20 cellular contexts compared by ENCODE assay signal in the genomic region with DNA sequence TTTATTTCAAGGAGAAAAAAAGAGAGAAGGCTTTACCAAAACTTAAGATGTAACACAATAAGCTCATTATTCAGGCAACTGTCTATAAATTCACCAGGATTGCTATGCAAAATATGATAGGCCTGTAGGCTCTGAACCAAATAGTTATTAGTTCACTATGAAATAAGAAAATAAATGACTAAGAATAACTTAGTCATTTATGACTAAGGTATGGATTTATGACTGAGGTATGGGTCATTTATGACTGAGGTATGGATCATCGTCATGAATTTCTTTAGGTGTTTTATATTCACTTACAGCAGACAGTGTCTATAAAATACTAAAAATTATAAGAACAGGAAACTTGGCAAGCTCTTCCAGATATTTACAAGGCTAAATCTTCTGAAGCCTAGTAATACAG. TPM values are rescaled to one million over a fixed set of nuclear protein-coding genes. Genes with fewer than 3 reads are reported as not detected.
DNase-seq lines count a peak whose midpoint lies in the region; ATAC-seq and TF ChIP-seq lines count a peak whose summit lies in the region.
"Had no signal": no experiment of that assay in that cellular context is flagged by ENCODE, and none has a peak within 500 bp of the region (broad histone marks: within the 10 kb centered on the region; RNA-seq: fewer than 3 reads in every experiment).

No MANE protein-coding gene starts in this region.

- peaks cover 46% of the 10 kb centered on the region for H3K4me1 Mint-ChIP-seq in WTC11

- TF ChIP-seq CTCF in VCaP (conservative IDR thresholded peaks at IDR 0.05) (no peak), fibroblast of the aortic adventitia (IDR thresholded peaks at IDR 0.05; ENCODE audit: insufficient read depth, low read length) (no peak), WTC11 (IDR thresholded peaks at IDR 0.05) (no peak)

- POLR2A ChIA-PET in WTC11 (lab: Charles Lee): interaction anchor here (1.1 kb wide), 1 partner anchor 14 kb away, joined by 3 read pairs; no protein-coding TSS in a partner anchor

- H3K27me3 Mint-ChIP-seq in WTC11 (ENCODE audit: low read depth): peaks cover 6% of the 10 kb centered on the region; the same call in 1 of the 2 replicates

- H3K9me3 Mint-ChIP-seq in WTC11: peaks cover 4% of the 10 kb centered on the region; the same call in 1 of the 2 replicates

- DNase-seq in EH (ENCODE audit: low read depth) (peak; percentile 68), HS-27A (ENCODE audit: low read depth) (peak; percentile 36), fibroblast of the aortic adventitia (ENCODE audit: low read depth) (peak; percentile 60), SHP77 (lab: John Stamatoyannopoulos, UW) (no peak), WTC11 (ENCODE audit: low spot score) (no peak), epidermal melanocyte (ENCODE audit: insufficient read length, low spot score) (no peak)
- DNase-seq: activated CD4-positive, alpha-beta memory T cell treated with anti-CD3 and anti-CD28 coated beads, Interleukin-2, amount 10 ng/mL, durations not matched to agents 7 days and 5 days; amniotic stem cell; effector CD8-positive, alpha-beta T cell; gastrocnemius medialis; GF-D8; KBM-7; left lung; NCI-H1105; right lobe of liver; stimulated activated CD4-positive, alpha-beta T cell treated with anti-CD3 and anti-CD28 coated beads, Interleukin-2, amount 100 ng/mL, for 24 hours; substantia nigra had no signal

- H3K27ac ChIP-seq in VCaP: peak overlapping the region; percentile 37
- H3K27ac ChIP-seq: gastrocnemius medialis, left lung, neutrophil, right lobe of liver had no signal

- CTCF ChIA-PET in WTC11 (lab: Charles Lee): interaction anchor here (1.7 kb wide), 1 partner anchor 102 kb away, joined by 6 read pairs; no protein-coding TSS in a partner anchor

- H3K36me3 Mint-ChIP-seq in WTC11: no peaks in the 10 kb centered on the region

- no peak overlapping the region for H3K4me3 ChIP-seq in fibroblast of the aortic adventitia (ENCODE audit: low read depth, low read length)
- H3K4me3 ChIP-seq: gastrocnemius medialis, left lung, right lobe of liver had no signal

- no peak overlapping the region for H3K4me3 Mint-ChIP-seq in WTC11
- H3K4me3 Mint-ChIP-seq: activated CD4-positive, alpha-beta memory T cell treated with anti-CD3 and anti-CD28 coated beads, Interleukin-2, amount 10 ng/mL, durations not matched to agents 7 days and 5 days had no signal

- ATAC-seq in WTC11: no peak
- ATAC-seq: gastrocnemius medialis, left lung, right lobe of liver had no signal

- no peak overlapping the region for H3K27ac Mint-ChIP-seq in WTC11
- H3K27ac Mint-ChIP-seq: activated CD4-positive, alpha-beta memory T cell treated with anti-CD3 and anti-CD28 coated beads, Interleukin-2, amount 10 ng/mL, durations not matched to agents 7 days and 5 days; activated T-helper 2 cell treated with anti-CD3 and anti-CD28 coated beads, Interferon-gamma antibody, Interleukin-2, Interleukin-4, amounts not matched to agents 10 μg/mL and 5 μg/mL and 100 μg/mL, durations not matched to agents 14 hours and 24 hours and 36 hours had no signal

TF ChIP-seq in WTC11, 78 proteins besides CTCF, POLR2A, EP300 and RAD21:
- TF ChIP-seq ZNF263 (CRISPR knock-in tag; IDR thresholded peaks at IDR 0.05; ENCODE audit: low read depth): no peak
- no peak for TF ChIP-seq FOXK1 (CRISPR knock-in tag; IDR thresholded peaks at IDR 0.05)
- TF ChIP-seq NFE2L1 (CRISPR knock-in tag; IDR thresholded peaks at IDR 0.05): no peak
- TF ChIP-seq SMAD3 (CRISPR knock-in tag; IDR thresholded peaks at IDR 0.05; ENCODE audit: borderline replicate concordance): no peak
- no peak for TF ChIP-seq ZNF425 (CRISPR knock-in tag; conservative IDR thresholded peaks at IDR 0.05)
- TF ChIP-seq ZNF317 (CRISPR knock-in tag; IDR thresholded peaks at IDR 0.05; ENCODE audit: borderline replicate concordance, low read depth): no peak

RNA-seq across cellular contexts. Expression of gene SNX9, which starts 52.1 kb away (rescaled TPM):
- total RNA-seq in fibroblast of the aortic adventitia (ENCODE audit: low replicate concordance): 108 and 182 TPM in 2 replicates
- 28.0 to 35.0 TPM (median 29.1 TPM) in 3 replicates for total RNA-seq in WTC11 (2021)

Comparison
In these comparisons a context has a peak if more than half of its experiments do, and no peak if none do; other contexts are left out.
1. DNase-seq: peak in EH (single experiment), HS-27A (single experiment) and fibroblast of the aortic adventitia (single experiment); none in SHP77 (0 of 2), WTC11 (single experiment) and epidermal melanocyte (single experiment).